21 cellular contexts compared by ENCODE assay signal in genomic region chr3:6739288-6739687, GRCh38.
DNase-seq lines count a peak whose midpoint lies in the region; ATAC-seq and TF ChIP-seq lines count a peak whose summit lies in the region.
"Had no signal": no experiment of that assay in that cellular context is flagged by ENCODE, and none has a peak within 500 bp of the region (broad histone marks: within the 10 kb centered on the region; RNA-seq: fewer than 3 reads in every experiment).

No MANE protein-coding gene starts in this region.

- no peak overlapping the region for H4K8ac ChIP-seq in H9 (replicated peaks; ENCODE audit: insufficient read length, low read depth, low read length)

- no CpG with 5 or more reads among the region's 3 CpGs for WGBS in H9 (ENCODE audit: extremely low coverage, insufficient read length, low lambda C conversion rate)

- no peaks in the 10 kb centered on the region; a peak in 1 of 5 replicates for H3K9me3 Mint-ChIP-seq in H9

- H3K79me1 ChIP-seq in H9 (ENCODE audit: insufficient read depth, low read depth, low read length, poor library complexity, severe bottlenecking) = no peaks in the 10 kb centered on the region

- H2BK12ac ChIP-seq in H9 (ENCODE audit: insufficient read length, low read depth, low read length) = no peak overlapping the region

- H2BK20ac ChIP-seq in H9 (ENCODE audit: low read depth, low read length, poor library complexity, severe bottlenecking) = no peak overlapping the region

- H3K18ac ChIP-seq in H9 (ENCODE audit: insufficient read length, low read depth, low read length) = no peak overlapping the region

- H2AK5ac ChIP-seq in H9 (ENCODE audit: insufficient read length, low read length) = no peak overlapping the region

- ATAC-seq in DND-41 (ENCODE audit: insufficient read depth, low read depth) = peak; percentile 52
- no peak for ATAC-seq in HG03457 (IDR thresholded peaks at IDR 0.05; ENCODE audit: unreplicated experiment)
- ATAC-seq in HG02840 (IDR thresholded peaks at IDR 0.05; ENCODE audit: low FRiP score, unreplicated experiment) = no peak
- ATAC-seq: CD8-positive, alpha-beta T cell; GM12878; HepG2 had no signal

- no peaks in the 10 kb centered on the region for H3K27me3 Mint-ChIP-seq in H9 (ENCODE audit: low read depth)
- H3K27me3 Mint-ChIP-seq: B cell had no signal

- H4K5ac ChIP-seq in H9 (ENCODE audit: insufficient read length, low read depth, low read length) = no peak overlapping the region

- H3K14ac ChIP-seq in H9 (ENCODE audit: insufficient read depth, low read length) = no peak overlapping the region

- H3K23me2 ChIP-seq in H9 (ENCODE audit: insufficient read length, low read depth, low read length, poor library complexity, severe bottlenecking) = no peaks in the 10 kb centered on the region

- H3K4me1 Mint-ChIP-seq in H9 = peaks cover 7% of the 10 kb centered on the region in 2 experiments
- H3K4me1 Mint-ChIP-seq: B cell had no signal

- H4K20me1 ChIP-seq in DND-41 (ENCODE audit: insufficient read depth, low read length) (no peaks in the 10 kb centered on the region), H9 (ENCODE audit: control insufficient read depth, insufficient read depth, insufficient read length) (no peaks in the 10 kb centered on the region)
- H4K20me1 ChIP-seq: BLaER1 treated with 17β-estradiol and CSF1 and Interleukin-3, amounts not matched to agents 10 nM and 100 nM had no signal

- peak overlapping the region in 1 of 2 experiments; percentile 24; a peak in 3 of 5 replicates for H3K4me3 Mint-ChIP-seq in H9
- H3K4me3 Mint-ChIP-seq: B cell; CD8-positive, alpha-beta T cell; IgD-negative memory B cell had no signal

- H3K23ac ChIP-seq in H9 (ENCODE audit: insufficient read length, low read depth, low read length) = no peak overlapping the region

- H3K79me2 ChIP-seq in DND-41 (ENCODE audit: insufficient read depth, low read length) (no peaks in the 10 kb centered on the region), H9 (ENCODE audit: insufficient read depth, low read length) (no peaks in the 10 kb centered on the region)

- H3K56ac ChIP-seq in H9 (ENCODE audit: insufficient read length, low read depth, low read length) = no peak overlapping the region

- H3K4me2 ChIP-seq in DND-41 (ENCODE audit: insufficient read depth, low read length) = no peak overlapping the region
- H3K4me2 ChIP-seq in H9 (ENCODE audit: insufficient read depth, insufficient read length, low read length) = no peak overlapping the region
- H3K4me2 ChIP-seq: BLaER1 treated with 17β-estradiol and CSF1 and Interleukin-3, amounts not matched to agents 10 nM and 100 nM had no signal

- H4K91ac ChIP-seq in H9 (ENCODE audit: insufficient read length, low read depth, low read length) = no peak overlapping the region

- H3K4me1 ChIP-seq in DND-41 (ENCODE audit: insufficient read depth, low read length) (peaks cover 44% of the 10 kb centered on the region), H9 (ENCODE audit: insufficient read depth, low read length) (no peaks in the 10 kb centered on the region; the same call in 1 of the 2 replicates), colonic mucosa (no peaks in the 10 kb centered on the region)
- H3K4me1 ChIP-seq: BLaER1 treated with 17β-estradiol and CSF1 and Interleukin-3, amounts not matched to agents 10 nM and 100 nM; HAP-1 had no signal

- H2AFZ ChIP-seq in DND-41 (ENCODE audit: low read depth, low read length) = no peak overlapping the region
- peak overlapping the region; percentile 16 for H2AFZ ChIP-seq in H9 (ENCODE audit: low read length)
- H2AFZ ChIP-seq: GM23248 had no signal

- H3T11ph ChIP-seq in H9 (ENCODE audit: low read length) = no peak overlapping the region

- H3K9me3 ChIP-seq in DND-41 (ENCODE audit: insufficient read depth, low read length, severe bottlenecking) = no peaks in the 10 kb centered on the region
- no peaks in the 10 kb centered on the region for H3K9me3 ChIP-seq in H9 (ENCODE audit: control insufficient read depth, low read depth, low read length)
- no peaks in the 10 kb centered on the region for H3K9me3 ChIP-seq in colonic mucosa
- H3K9me3 ChIP-seq: BLaER1 treated with 17β-estradiol and CSF1 and Interleukin-3, amounts not matched to agents 10 nM and 100 nM; HAP-1 had no signal

- no peak overlapping the region for H2BK120ac ChIP-seq in H9 (ENCODE audit: low read depth, low read length, poor library complexity, severe bottlenecking)

- DNase-seq in DND-41 (peak; percentile 34), H9 (no peak), colonic mucosa (no peak), iPS-NIHi11 (ENCODE audit: low spot score) (peak; percentile 4), GM19238 (ENCODE audit: insufficient read length, low spot score) (no peak), superior temporal gyrus (ENCODE audit: extremely low spot score) (no peak)
- DNase-seq: 8988T; Calu3; CD8-positive, alpha-beta T cell; DMS79 treated with DMSO at 0.1 percent for 48 hours; EL; GM23248; KG1 had no signal

- TF ChIP-seq CTCF in DND-41 (IDR thresholded peaks at IDR 0.05; ENCODE audit: borderline replicate concordance, extremely low read depth, low read length, poor library complexity, severe bottlenecking) (no peak), H9 (conservative IDR thresholded peaks at IDR 0.05) (no peak), colonic mucosa (IDR thresholded peaks at IDR 0.05) (no peak)

- H3K4me3 ChIP-seq in DND-41 (ENCODE audit: low read depth in 1 of 2, low read length in 2 of 2) (no peak overlapping the region), colonic mucosa (no peak overlapping the region)
- H3K4me3 ChIP-seq: BLaER1 treated with 17β-estradiol and CSF1 and Interleukin-3, amounts not matched to agents 10 nM and 100 nM; GM12878; GM23248; HAP-1 had no signal

- no peaks in the 10 kb centered on the region for H3K36me3 Mint-ChIP-seq in H9 (ENCODE audit: insufficient read depth in 1 of 3, low read depth in 3 of 3)
- H3K36me3 Mint-ChIP-seq: CD8-positive, alpha-beta T cell; IgD-negative memory B cell had no signal

- no peak overlapping the region for H3K9ac ChIP-seq in DND-41 (ENCODE audit: low read depth, low read length)
- no peak overlapping the region for H3K9ac ChIP-seq in H9 (ENCODE audit: extremely low read depth, insufficient read length, low read length)
- no peak overlapping the region for H3K9ac ChIP-seq in colonic mucosa (ENCODE audit: low read depth in 2 of 2, low read length in 2 of 2)
- H3K9ac ChIP-seq: BLaER1 treated with 17β-estradiol and CSF1 and Interleukin-3, amounts not matched to agents 10 nM and 100 nM; GM23248 had no signal

- H2BK15ac ChIP-seq in H9 (ENCODE audit: low read depth, low read length) = no peak overlapping the region

- H3K27me3 ChIP-seq in DND-41 (ENCODE audit: insufficient read depth, low read length, poor library complexity) (no peaks in the 10 kb centered on the region), H9 (ENCODE audit: insufficient read depth, low read length) (no peaks in the 10 kb centered on the region), colonic mucosa (no peaks in the 10 kb centered on the region)
- H3K27me3 ChIP-seq: BLaER1 treated with 17β-estradiol and CSF1 and Interleukin-3, amounts not matched to agents 10 nM and 100 nM had no signal

- no peak overlapping the region for H2BK5ac ChIP-seq in H9 (ENCODE audit: insufficient read length, low read length)

- intact Hi-C loops in colonic mucosa (cut with DNase I) = no loop called here

- H3K27ac ChIP-seq in DND-41 (ENCODE audit: low read length) (no peak overlapping the region), H9 (ENCODE audit: insufficient read length, low read depth, low read length) (no peak overlapping the region), colonic mucosa (peak overlapping the region; percentile 63)
- H3K27ac ChIP-seq: BLaER1 treated with 17β-estradiol and CSF1 and Interleukin-3, amounts not matched to agents 10 nM and 100 nM; GM23248 had no signal

- no peak overlapping the region; a peak in 1 of 7 replicates for H3K27ac Mint-ChIP-seq in H9
- H3K27ac Mint-ChIP-seq: B cell; CD8-positive, alpha-beta T cell; IgD-negative memory B cell had no signal

- H3K4ac ChIP-seq in H9 (ENCODE audit: low read depth, low read length) = no peak overlapping the region

- H3K36me3 ChIP-seq in DND-41 (ENCODE audit: insufficient read depth, low read length) = no peaks in the 10 kb centered on the region
- H3K36me3 ChIP-seq in colonic mucosa = no peaks in the 10 kb centered on the region
- H3K36me3 ChIP-seq: BLaER1 treated with 17β-estradiol and CSF1 and Interleukin-3, amounts not matched to agents 10 nM and 100 nM; HAP-1 had no signal

Comparison
In these comparisons a context has a peak if more than half of its experiments do, and no peak if none do; other contexts are left out.
1. DNase-seq: peak in DND-41 (single experiment) and iPS-NIHi11 (single experiment); none in H9 (single experiment), colonic mucosa (single experiment), GM19238 (single experiment) and superior temporal gyrus (single experiment).